In the genomic region with DNA sequence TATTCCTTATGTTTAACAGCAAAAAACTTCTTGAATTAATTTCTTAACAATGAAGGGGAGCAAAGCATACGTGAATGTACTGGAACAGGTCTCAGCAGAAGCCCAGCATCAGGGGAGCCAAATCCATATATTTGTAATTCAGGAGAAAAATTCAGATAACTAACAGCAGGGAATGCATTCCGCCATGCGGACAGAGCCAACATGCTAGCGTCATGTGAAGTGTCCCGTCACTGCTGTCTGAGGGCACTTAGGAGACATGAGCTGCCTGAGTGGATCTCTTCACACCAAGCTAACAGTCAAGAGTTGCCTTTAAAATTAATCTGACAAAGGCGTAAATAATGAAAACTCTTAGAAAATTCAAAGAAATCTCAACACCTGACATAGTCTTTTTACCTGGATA, we compare ENCODE assay signal across 24 cellular contexts. TPM values are rescaled to one million over a fixed set of nuclear protein-coding genes. Genes with fewer than 3 reads are reported as not detected.
"Had no signal": no experiment of that assay in that cellular context is flagged by ENCODE, and none has a peak within 500 bp of the region (broad histone marks: within the 10 kb centered on the region; RNA-seq: fewer than 3 reads in every experiment).

No MANE protein-coding gene starts in this region.

- FAIRE-seq: endothelial cell of umbilical vein, small intestine had no signal

- H3K27me3 ChIP-seq: ovary, right lobe of liver had no signal

- DNase-seq: activated CD4-positive, alpha-beta T cell treated with anti-CD3 and anti-CD28 coated beads, Interleukin-2, amount 10 ng/mL, durations not matched to agents 7 days and 5 days; activated CD8-positive, alpha-beta T cell treated with anti-CD3 and anti-CD28 coated beads, Interleukin-2, amount 10 ng/mL, durations not matched to agents 7 days and 5 days; activated naive CD4-positive, alpha-beta T cell treated with Interleukin-2 at 50 U/mL for 16 hours; activated T-cell treated with anti-CD3 and anti-CD28 coated beads, Interleukin-2, amount 50 U/mL, for 24 hours; brain microvascular endothelial cell; cortex of kidney; effector CD4-positive, alpha-beta T cell; esophagus squamous epithelium; heart right ventricle; immature natural killer cell; kidney glomerular epithelial cell; left ventricle myocardium superior; mucosa of descending colon; naive B cell; ovary; right lobe of liver; small intestine; stimulated activated CD4-positive, alpha-beta T cell treated with anti-CD3 and anti-CD28 coated beads, Interleukin-4, amount 100 ng/mL, for 1 hour; stomach; T-cell had no signal

- ATAC-seq: activated CD8-positive, alpha-beta T cell treated with anti-CD3 and anti-CD28 coated beads, Interleukin-2, amount 10 ng/mL, durations not matched to agents 7 days and 5 days; heart right ventricle; left ventricle myocardium superior; mucosa of descending colon; right lobe of liver; T-cell had no signal

- H3K4me3 ChIP-seq: esophagus squamous epithelium, heart right ventricle, mucosa of descending colon, ovary, right lobe of liver, stomach had no signal

- H3K36me3 ChIP-seq: brain microvascular endothelial cell, esophagus squamous epithelium, heart right ventricle, ovary, right lobe of liver, stomach had no signal

- H3K9me3 ChIP-seq: esophagus squamous epithelium, heart right ventricle, mucosa of descending colon, ovary, right lobe of liver, stomach had no signal

- H3K4me1 ChIP-seq: heart right ventricle, right lobe of liver had no signal

- H3K27ac ChIP-seq: brain microvascular endothelial cell, esophagus squamous epithelium, heart right ventricle, ovary, right lobe of liver, stomach had no signal

RNA-seq across cellular contexts. Expression of gene AMER2, which starts 6.4 kb away (rescaled TPM):
- total RNA-seq: activated CD4-positive, alpha-beta T cell treated with anti-CD3 and anti-CD28 coated beads, Interleukin-2, amount 10 ng/mL, durations not matched to agents 7 days and 5 days; activated CD8-positive, alpha-beta T cell treated with anti-CD3 and anti-CD28 coated beads, Interleukin-2, amount 10 ng/mL, durations not matched to agents 7 days and 5 days; activated T-helper 2 cell treated with anti-CD3 and anti-CD28 coated beads, Interferon-gamma antibody, Interleukin-2, Interleukin-4, amounts not matched to agents 10 μg/mL and 5 μg/mL and 100 μg/mL, durations not matched to agents 14 hours and 24 hours and 36 hours; endothelial cell of umbilical vein; esophagus squamous epithelium; heart right ventricle; left ventricle myocardium superior; pulmonary artery endothelial cell; right lobe of liver; ureter had no signal
- polyA plus RNA-seq: endothelial cell of umbilical vein, heart right ventricle, immature natural killer cell had no signal
